ENCODE assay signal across 8 cellular contexts in the genomic region with DNA sequence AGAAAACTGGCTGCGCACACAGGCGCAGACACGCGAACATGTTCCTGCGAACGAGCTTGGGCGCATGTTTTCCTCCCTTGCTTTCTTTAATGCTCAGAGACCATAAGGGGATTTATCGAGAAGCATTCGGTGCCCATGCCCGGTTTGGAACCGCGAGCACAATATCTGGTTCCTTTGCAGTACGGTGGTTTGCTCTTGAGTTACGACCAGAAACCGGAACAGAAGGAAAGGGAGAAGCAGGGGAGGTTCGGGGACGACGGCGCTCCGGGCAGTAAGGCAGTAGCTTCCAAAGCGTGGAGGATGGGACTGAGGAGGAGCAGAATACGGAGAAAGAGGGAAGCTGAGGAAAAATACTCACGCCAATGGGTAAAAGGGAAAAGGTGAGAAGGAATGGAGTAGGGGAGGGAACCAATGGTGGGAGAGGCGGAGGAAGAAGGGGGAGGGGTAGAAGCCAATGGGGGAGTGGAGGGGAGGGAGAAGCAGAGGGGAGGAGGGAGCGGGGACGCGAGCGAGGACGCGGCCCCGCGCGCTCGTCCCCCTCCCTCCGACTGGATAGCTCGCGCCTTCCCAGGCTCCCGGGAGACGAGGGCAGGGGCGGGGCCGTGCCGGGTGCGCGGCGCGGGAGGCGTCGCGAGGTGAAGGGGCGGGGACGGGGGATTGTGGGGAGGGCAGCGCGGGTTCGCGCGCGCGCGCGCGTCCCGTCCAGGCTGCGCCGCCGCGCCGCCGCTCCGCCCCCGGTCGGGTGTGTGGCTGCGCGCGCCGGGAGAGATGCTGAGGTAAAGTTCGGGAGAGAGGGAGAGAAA. TPM values are rescaled to one million over a fixed set of nuclear protein-coding genes. Genes with fewer than 3 reads are reported as not detected.
A peak's percentile ranks its signal among the peaks of the same experiment; 100 is the strongest.
DNase-seq lines count a peak whose midpoint lies in the region; ATAC-seq and TF ChIP-seq lines count a peak whose summit lies in the region.

No MANE protein-coding gene starts in this region.

- H3K27me3 ChIP-seq in stomach = no peaks in the 10 kb centered on the region

- 0 to 1% (median 0%) methylated on average over 44 to 73 of the region's 76 CpGs for whole genome bisulfite sequencing in stomach, 5 donors

- TF ChIP-seq CTCF in foreskin fibroblast (IDR thresholded peaks at IDR 0.05; ENCODE audit: low read depth, low read length) (no peak), neural crest cell (conservative IDR thresholded peaks at IDR 0.05) (no peak), stomach (IDR thresholded peaks at IDR 0.05) (no peak)

- H3K4me3 Mint-ChIP-seq in neural crest cell = peak overlapping the region; percentile 99

- intact Hi-C loops in stomach (cut with DNase I; ENCODE audit: low total_unique reads) = no loop called here

- H3K4me1 Mint-ChIP-seq in neural crest cell = peaks cover 44% of the 10 kb centered on the region

- H3K27ac Mint-ChIP-seq in neural crest cell (ENCODE audit: unreplicated experiment) = peak overlapping the region; percentile 98

- DNase-seq in DMS153 (lab: John Stamatoyannopoulos, UW) = peak; percentile 90
- peak; percentile 85 for DNase-seq in Jurkat, Clone E6-1 (ENCODE audit: low read depth, low spot score)
- peak; percentile 93 for DNase-seq in RKO (ENCODE audit: low spot score)
- peak; percentile 55 for DNase-seq in activated gamma-delta T cell treated with anti-CD3 and anti-CD28 coated beads, Interleukin-2, amount 50 U/mL, for 16 hours (ENCODE audit: low read depth)
- DNase-seq in foreskin fibroblast = peak; percentile 98 to 99
- peak; percentile 93 for DNase-seq in neural crest cell (ENCODE audit: low read depth, low spot score)
- peak; percentile 95 for DNase-seq in stomach

- H3K36me3 ChIP-seq in stomach = no peaks in the 10 kb centered on the region

- no peak for TF ChIP-seq EP300 in stomach (IDR thresholded peaks at IDR 0.05)

- ATAC-seq in GM21619 (IDR thresholded peaks at IDR 0.05; ENCODE audit: unreplicated experiment) = peak; percentile 46

- H3K4me3 ChIP-seq in Jurkat, Clone E6-1 (ENCODE audit: low read length) = peak overlapping the region; percentile 86
- H3K4me3 ChIP-seq in foreskin fibroblast (ENCODE audit: low read depth in 1 of 2, low read length in 2 of 2) (peak overlapping the region; percentile 89 to 97), stomach (peak overlapping the region; percentile 88 to 98 (median 90))

- peaks cover 6 to 53% (median 32%) of the 10 kb centered on the region in 4 donors for H3K4me1 ChIP-seq in stomach

- peak in 1 of 4 donors; percentile 31 for TF ChIP-seq POLR2A in stomach (IDR thresholded peaks at IDR 0.05)

- no peaks in the 10 kb centered on the region for H3K9me3 ChIP-seq in stomach

- peaks cover 2% of the 10 kb centered on the region for H3K27me3 Mint-ChIP-seq in neural crest cell (ENCODE audit: low read depth)

- H3K27ac ChIP-seq in stomach = peak overlapping the region; percentile 99 to 100 (median 99)

- H3K9me3 Mint-ChIP-seq in neural crest cell = no peaks in the 10 kb centered on the region

- no peaks in the 10 kb centered on the region for H3K36me3 Mint-ChIP-seq in neural crest cell (ENCODE audit: low read depth)

RNA-seq across cellular contexts. Expression of a gene that starts 0.6 kb away (rescaled TPM):
- polyA plus RNA-seq in Jurkat, Clone E6-1 (2012; ENCODE audit: insufficient read depth, insufficient read length) = 15.1 TPM
- total RNA-seq in neural crest cell = 109 and 114 TPM in 2 replicates
- 100 to 1,000 TPM in 4 of 5 donors, 10 to 100 TPM in 1; 89.7 to 229 (median 131) TPM for total RNA-seq in stomach
- polyA plus RNA-seq in stomach = 10 to 100 TPM; 10.3 to 18.8 (median 15.9) TPM

Comparison
In these comparisons a context has a peak if more than half of its experiments do, and no peak if none do; other contexts are left out.
1. Peak in every context shown above with its lines: DNase-seq, ATAC-seq, H3K4me3 ChIP-seq and H3K27ac ChIP-seq.